ENCODE assay signal across 31 cellular contexts in the genomic region with DNA sequence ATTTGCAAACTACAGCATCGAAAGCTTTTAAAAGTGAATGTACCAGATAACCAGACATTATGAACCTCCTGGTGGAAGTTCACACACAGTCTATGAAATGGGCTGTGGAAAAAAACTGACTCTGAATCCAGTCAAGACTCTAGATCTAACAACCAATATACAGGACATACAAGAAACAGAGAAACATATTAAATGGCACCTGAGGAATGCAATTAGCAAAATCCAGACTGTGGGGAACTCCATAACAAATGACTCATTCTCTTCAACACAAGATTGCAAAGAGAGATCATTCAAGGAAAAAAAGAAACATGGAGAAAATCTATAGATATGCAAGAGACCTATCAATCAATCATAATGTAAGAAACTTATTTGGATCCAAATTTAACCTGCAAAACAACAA.
DNase-seq lines count a peak whose midpoint lies in the region; ATAC-seq, FAIRE-seq and TF ChIP-seq lines count a peak whose summit lies in the region.
"Had no signal": no experiment of that assay in that cellular context is flagged by ENCODE, and none has a peak within 500 bp of the region (broad histone marks: within the 10 kb centered on the region; RNA-seq: fewer than 3 reads in every experiment).

No MANE protein-coding gene starts in this region.

- WGBS in HepG2 (ENCODE audit: low lambda C conversion rate), result 100% methylated on average over 1 of the region's 1 CpG

- no peak overlapping the region for H3K9ac ChIP-seq in HepG2 (ENCODE audit: insufficient read depth, low read depth, low read length)

- intact Hi-C loops in activated naive CD4-positive, alpha-beta T cell treated with anti-CD3 and anti-CD28 coated beads for 36 hours (cut with micrococcal nuclease), result loop anchor here (5.0 kb wide), 1 partner anchor 151 kb away; no protein-coding TSS in a partner anchor
- intact Hi-C loops in mucosa of descending colon (cut with DNase I, micrococcal nuclease), result no loop called here
- intact Hi-C loops in OCI-LY7 (cut with micrococcal nuclease; ENCODE audit: unreplicated experiment), result loop anchor here (10.0 kb wide), 1 partner anchor 93 kb away; no protein-coding TSS in a partner anchor
- intact Hi-C loops in HepG2 (cut with micrococcal nuclease; ENCODE audit: unreplicated experiment), result loop anchor here (5.0 kb wide), 1 partner anchor 276 kb away; no protein-coding TSS in a partner anchor

- BruUV-seq in OCI-LY7 (replicated peaks; lab: Mats Ljungman, UMichigan) (no TSS peak), HepG2 (replicated peaks; lab: Mats Ljungman, UMichigan) (no TSS peak)

- no peak overlapping the region for H3K27ac ChIP-seq in OCI-LY7 (ENCODE audit: low read depth, low read length, poor library complexity, severe bottlenecking)
- no peak overlapping the region for H3K27ac ChIP-seq in HepG2 (ENCODE audit: extremely low read length, insufficient read depth, low read length)
- H3K27ac ChIP-seq: epithelial cell of prostate, HL-60, sigmoid colon, tibial nerve, WERI-Rb-1 had no signal

- in situ Hi-C loops in astrocyte of the spinal cord (cut with HindIII; ENCODE audit: low sequenced_read_pairs), result no loop called here
- in situ Hi-C loops in HepG2 (cut with HindIII; ENCODE audit: extremely low pct_ligation_motif_present, low pct_unique_long_range_greater_than_20kb), result loop anchor here (5.0 to 10.0 kb wide), 2 partner anchors 91 to 273 kb away; a partner anchor contains a TSS

- TF ChIP-seq CTCF in astrocyte of the spinal cord (IDR thresholded peaks at IDR 0.05; ENCODE audit: low read depth, low read length) (no peak), mucosa of descending colon (IDR thresholded peaks at IDR 0.05) (no peak), OCI-LY7 (conservative IDR thresholded peaks at IDR 0.05; ENCODE audit: low read length) (no peak), HepG2 (CRISPR knock-in tag; IDR thresholded peaks at IDR 0.05) (no peak)

- no peak overlapping the region for H3K4me2 ChIP-seq in OCI-LY7 (ENCODE audit: low read length)
- no peak overlapping the region for H3K4me2 ChIP-seq in HepG2 (ENCODE audit: low read depth, low read length)

- H3K4me1 ChIP-seq in mucosa of descending colon (ENCODE audit: low read depth) (no peaks in the 10 kb centered on the region), OCI-LY7 (ENCODE audit: insufficient read depth, low read length, poor library complexity, severe bottlenecking) (no peaks in the 10 kb centered on the region), HepG2 (ENCODE audit: insufficient read depth, low read length) (no peaks in the 10 kb centered on the region)
- H3K4me1 ChIP-seq: sigmoid colon had no signal

- TF ChIP-seq EP300 in HepG2 (IDR thresholded peaks at IDR 0.05; ENCODE audit: low read depth in 2 of 2, low read length in 2 of 2), result no peak
- TF ChIP-seq EP300 in HepG2 (CRISPR knock-in tag; IDR thresholded peaks at IDR 0.05; ENCODE audit: borderline replicate concordance), result no peak

- no peak overlapping the region for H2AFZ ChIP-seq in OCI-LY7 (ENCODE audit: low read length)
- H2AFZ ChIP-seq in HepG2 (ENCODE audit: low read length), result no peak overlapping the region

- H3K4me1 Mint-ChIP-seq in activated naive CD4-positive, alpha-beta T cell treated with anti-CD3 and anti-CD28 coated beads for 36 hours (ENCODE audit: low read depth), result peaks cover 13% of the 10 kb centered on the region
- H3K4me1 Mint-ChIP-seq in activated naive CD4-positive, alpha-beta T cell treated with anti-CD3 and anti-CD28 coated beads, Interleukin-2, amount 10 ng/mL, durations not matched to agents 7 days and 5 days, result peaks cover 6% of the 10 kb centered on the region

- H4K20me1 ChIP-seq in OCI-LY7 (ENCODE audit: insufficient read depth, low read length), result no peaks in the 10 kb centered on the region
- no peaks in the 10 kb centered on the region for H4K20me1 ChIP-seq in HepG2 (ENCODE audit: insufficient read depth, low read length)

- ATAC-seq in mucosa of descending colon (no peak), HepG2 (no peak)
- ATAC-seq: activated CD8-positive, alpha-beta memory T cell treated with anti-CD3 and anti-CD28 coated beads, Interleukin-2, amount 10 ng/mL, durations not matched to agents 7 days and 5 days; activated T-cell treated with anti-CD3 and anti-CD28 coated beads, Interleukin-2, amount 50 U/mL, for 72 hours had no signal

- no peak overlapping the region for H3K4me3 Mint-ChIP-seq in activated naive CD4-positive, alpha-beta T cell treated with anti-CD3 and anti-CD28 coated beads for 36 hours
- H3K4me3 Mint-ChIP-seq in activated naive CD4-positive, alpha-beta T cell treated with anti-CD3 and anti-CD28 coated beads, Interleukin-2, amount 10 ng/mL, durations not matched to agents 7 days and 5 days, result no peak overlapping the region
- H3K4me3 Mint-ChIP-seq: activated CD8-positive, alpha-beta memory T cell treated with anti-CD3 and anti-CD28 coated beads, Interleukin-2, amount 10 ng/mL, durations not matched to agents 7 days and 5 days; activated T-cell treated with anti-CD3 and anti-CD28 coated beads, Interleukin-2, amount 50 U/mL, for 72 hours; CD8-positive, alpha-beta memory T cell; immature natural killer cell; neural crest cell; T-helper 2 cell treated with Interferon-gamma antibody and Interleukin-4, amounts not matched to agents 5 μg/mL and 100 μg/mL, for 36 hours had no signal

- no peaks in the 10 kb centered on the region for H3K9me3 ChIP-seq in mucosa of descending colon
- H3K9me3 ChIP-seq in OCI-LY7 (ENCODE audit: low read length), result no peaks in the 10 kb centered on the region
- H3K9me3 ChIP-seq in HepG2 (ENCODE audit: low read length), result no peaks in the 10 kb centered on the region
- H3K9me3 ChIP-seq: sigmoid colon, tibial nerve had no signal

- no peaks in the 10 kb centered on the region for H3K27me3 Mint-ChIP-seq in activated naive CD4-positive, alpha-beta T cell treated with anti-CD3 and anti-CD28 coated beads for 36 hours (ENCODE audit: low read depth)
- H3K27me3 Mint-ChIP-seq in activated naive CD4-positive, alpha-beta T cell treated with anti-CD3 and anti-CD28 coated beads, Interleukin-2, amount 10 ng/mL, durations not matched to agents 7 days and 5 days, result no peaks in the 10 kb centered on the region
- H3K27me3 Mint-ChIP-seq: activated CD8-positive, alpha-beta memory T cell treated with anti-CD3 and anti-CD28 coated beads, Interleukin-2, amount 10 ng/mL, durations not matched to agents 7 days and 5 days had no signal

- H3K9me3 Mint-ChIP-seq in activated naive CD4-positive, alpha-beta T cell treated with anti-CD3 and anti-CD28 coated beads for 36 hours, result no peaks in the 10 kb centered on the region
- no peaks in the 10 kb centered on the region for H3K9me3 Mint-ChIP-seq in activated naive CD4-positive, alpha-beta T cell treated with anti-CD3 and anti-CD28 coated beads, Interleukin-2, amount 10 ng/mL, durations not matched to agents 7 days and 5 days
- H3K9me3 Mint-ChIP-seq: CD8-positive, alpha-beta memory T cell; neural crest cell; T-helper 2 cell treated with Interferon-gamma antibody and Interleukin-4, amounts not matched to agents 5 μg/mL and 100 μg/mL, for 36 hours had no signal

- POLR2A ChIA-PET in OCI-LY7 (lab: Charles Lee) (no interaction called here), HepG2 (lab: Yijun Ruan, JAX) (no interaction called here)

- H3K36me3 ChIP-seq in mucosa of descending colon (ENCODE audit: low read depth), result peaks cover 14% of the 10 kb centered on the region
- no peaks in the 10 kb centered on the region for H3K36me3 ChIP-seq in OCI-LY7 (ENCODE audit: insufficient read depth, low read length)
- peaks cover 0 to 3% of the 10 kb centered on the region in 2 experiments; a peak in 2 of 5 replicates for H3K36me3 ChIP-seq in HepG2 (replicated peaks in 1 of 2; ENCODE audit: control insufficient read depth in 1 of 2, insufficient read depth in 2 of 2, low read length in 2 of 2)
- H3K36me3 ChIP-seq: WERI-Rb-1 had no signal

- no peak overlapping the region for H3K4me3 ChIP-seq in astrocyte of the spinal cord (ENCODE audit: low read depth, low read length)
- no peak overlapping the region for H3K4me3 ChIP-seq in mucosa of descending colon
- no peak overlapping the region for H3K4me3 ChIP-seq in OCI-LY7 (ENCODE audit: low read depth, low read length, poor library complexity, severe bottlenecking)
- H3K4me3 ChIP-seq in HepG2 (replicated peaks in 1 of 3; ENCODE audit: insufficient read depth in 1 of 3, low read depth in 2 of 3, low read length in 3 of 3), result no peak overlapping the region
- H3K4me3 ChIP-seq: dorsolateral prefrontal cortex, sigmoid colon, tibial nerve had no signal

- no peaks in the 10 kb centered on the region for H3K9me2 ChIP-seq in OCI-LY7 (ENCODE audit: insufficient read depth, low read length)

- H3K27me3 ChIP-seq in HepG2 (ENCODE audit: control insufficient read depth in 1 of 2, insufficient read depth in 2 of 2, low read length in 2 of 2), result no peaks in the 10 kb centered on the region
- H3K27me3 ChIP-seq: dorsolateral prefrontal cortex, sigmoid colon, tibial nerve had no signal

- no peak for FAIRE-seq in HepG2 (lab: Jason Lieb, UNC)
- FAIRE-seq: frontal cortex had no signal

- DNase-seq in activated naive CD4-positive, alpha-beta T cell treated with anti-CD3 and anti-CD28 coated beads for 36 hours, result no peak
- no peak for DNase-seq in activated naive CD4-positive, alpha-beta T cell treated with anti-CD3 and anti-CD28 coated beads, Interleukin-2, amount 10 ng/mL, durations not matched to agents 7 days and 5 days
- DNase-seq in astrocyte of the spinal cord (ENCODE audit: low read depth, low spot score) (peak; percentile 4), iris pigment epithelial cell (ENCODE audit: low read depth) (peak; percentile 42), mucosa of descending colon (no peak), GF-D8 (lab: John Stamatoyannopoulos, UW) (no peak), OCI-LY7 (ENCODE audit: low spot score) (no peak), HepG2 (ENCODE audit: low spot score) (no peak)
- DNase-seq: 8988T; activated CD4-positive, alpha-beta T cell treated with anti-CD3 and anti-CD28 coated beads, Interleukin-2, amount 50 U/mL, for 1 hour; activated CD8-positive, alpha-beta memory T cell treated with anti-CD3 and anti-CD28 coated beads, Interleukin-2, amount 10 ng/mL, durations not matched to agents 7 days and 5 days; activated naive CD4-positive, alpha-beta T cell treated with anti-CD3 and anti-CD28 coated beads, Interleukin-2, amount 50 U/mL, for 16 hours; activated T-cell treated with anti-CD3 and anti-CD28 coated beads, Interleukin-2, amount 50 U/mL, for 72 hours; caudate nucleus; CD8-positive, alpha-beta memory T cell; DMS53; dorsolateral prefrontal cortex; hippocampal formation; immature natural killer cell; NCI-H1694; NCI-H2171 treated with DMSO at 0.1 percent for 48 hours; posterior cingulate gyrus; sigmoid colon; stimulated activated CD8-positive, alpha-beta memory T cell treated with anti-CD3 and anti-CD28 coated beads, Interleukin-4, amount 100 ng/mL, for 48 hours; WERI-Rb-1 had no signal

- no peak for TF ChIP-seq POLR2A in HepG2 (IDR thresholded peaks at IDR 0.05; ENCODE audit: insufficient read depth in 1 of 2, low read depth in 2 of 2, low read length in 2 of 2)

- H3K27ac Mint-ChIP-seq in activated naive CD4-positive, alpha-beta T cell treated with anti-CD3 and anti-CD28 coated beads for 36 hours, result peak overlapping the region; percentile 5
- H3K27ac Mint-ChIP-seq in activated naive CD4-positive, alpha-beta T cell treated with anti-CD3 and anti-CD28 coated beads, Interleukin-2, amount 10 ng/mL, durations not matched to agents 7 days and 5 days, result no peak overlapping the region
- H3K27ac Mint-ChIP-seq: activated CD8-positive, alpha-beta memory T cell treated with anti-CD3 and anti-CD28 coated beads, Interleukin-2, amount 10 ng/mL, durations not matched to agents 7 days and 5 days; activated T-cell treated with anti-CD3 and anti-CD28 coated beads, Interleukin-2, amount 50 U/mL, for 72 hours; immature natural killer cell; T-helper 2 cell treated with Interferon-gamma antibody and Interleukin-4, amounts not matched to agents 5 μg/mL and 100 μg/mL, for 36 hours had no signal

- no peaks in the 10 kb centered on the region for H3K79me2 ChIP-seq in OCI-LY7 (ENCODE audit: insufficient read depth, low read depth, low read length)
- H3K79me2 ChIP-seq in HepG2 (ENCODE audit: insufficient read depth, low read length), result no peaks in the 10 kb centered on the region

- H3K36me3 Mint-ChIP-seq in activated naive CD4-positive, alpha-beta T cell treated with anti-CD3 and anti-CD28 coated beads for 36 hours (ENCODE audit: low read depth), result no peaks in the 10 kb centered on the region
- H3K36me3 Mint-ChIP-seq in activated naive CD4-positive, alpha-beta T cell treated with anti-CD3 and anti-CD28 coated beads, Interleukin-2, amount 10 ng/mL, durations not matched to agents 7 days and 5 days, result no peaks in the 10 kb centered on the region
- H3K36me3 Mint-ChIP-seq: activated CD8-positive, alpha-beta memory T cell treated with anti-CD3 and anti-CD28 coated beads, Interleukin-2, amount 10 ng/mL, durations not matched to agents 7 days and 5 days had no signal

- TF ChIP-seq RAD21 in HepG2 (CRISPR knock-in tag; IDR thresholded peaks at IDR 0.05), result no peak

- CTCF ChIA-PET in activated naive CD4-positive, alpha-beta T cell treated with anti-CD3 and anti-CD28 coated beads for 36 hours (lab: Charles Lee), result interaction anchor here (0.6 to 1.9 kb wide), 4 partner anchors 65 to 296 kb away, joined by 3 to 18 read pairs (median 6); a partner anchor contains a TSS
- CTCF ChIA-PET in activated naive CD4-positive, alpha-beta T cell treated with anti-CD3 and anti-CD28 coated beads, Interleukin-2, amount 10 ng/mL, durations not matched to agents 7 days and 5 days (lab: Charles Lee), result interaction anchor here (1.0 to 2.3 kb wide), 4 partner anchors 11 to 296 kb away, joined by 4 to 12 read pairs (median 8); no protein-coding TSS in a partner anchor
- CTCF ChIA-PET in OCI-LY7 (lab: Charles Lee; ENCODE audit: unreplicated experiment) (no interaction called here), HepG2 (lab: Yijun Ruan, JAX; ENCODE audit: low intra/inter-chr PET ratio, low total read pairs) (no interaction called here)

Comparison
In these comparisons a context has a peak if more than half of its experiments do, and no peak if none do; other contexts are left out.
1. DNase-seq: peak in astrocyte of the spinal cord (single experiment) and iris pigment epithelial cell (single experiment); none in activated naive CD4-positive, alpha-beta T cell treated with anti-CD3 and anti-CD28 coated beads for 36 hours (single experiment), activated naive CD4-positive, alpha-beta T cell treated with anti-CD3 and anti-CD28 coated beads, Interleukin-2, amount 10 ng/mL, durations not matched to agents 7 days and 5 days (single experiment), mucosa of descending colon (0 of 3), GF-D8 (single experiment), OCI-LY7 (single experiment) and HepG2 (single experiment).
2. CTCF ChIA-PET loops: an anchor here in activated naive CD4-positive, alpha-beta T cell treated with anti-CD3 and anti-CD28 coated beads for 36 hours (0.6 to 1.9 kb wide) and activated naive CD4-positive, alpha-beta T cell treated with anti-CD3 and anti-CD28 coated beads, Interleukin-2, amount 10 ng/mL, durations not matched to agents 7 days and 5 days (1.0 to 2.3 kb wide); none called in OCI-LY7 and HepG2.
3. intact Hi-C loops: an anchor here in activated naive CD4-positive, alpha-beta T cell treated with anti-CD3 and anti-CD28 coated beads for 36 hours (5.0 kb wide), OCI-LY7 (10.0 kb wide) and HepG2 (5.0 kb wide); none called in mucosa of descending colon.